Comparison of ENCODE assay signal across 18 cellular contexts in genomic region chr21:41659791-41660560, GRCh38.
DNase-seq lines count a peak whose midpoint lies in the region; ATAC-seq and TF ChIP-seq lines count a peak whose summit lies in the region.
"Had no signal": no experiment of that assay in that cellular context is flagged by ENCODE, and none has a peak within 500 bp of the region (broad histone marks: within the 10 kb centered on the region; RNA-seq: fewer than 3 reads in every experiment).

No MANE protein-coding gene starts in this region.

- H3K36me3 Mint-ChIP-seq in neural progenitor cell, result no peaks in the 10 kb centered on the region
- no peaks in the 10 kb centered on the region for H3K36me3 Mint-ChIP-seq in activated T-cell treated with anti-CD3 and anti-CD28 coated beads, Interleukin-2, amount 50 U/mL, for 72 hours (ENCODE audit: insufficient read depth in 2 of 2)

- intact Hi-C loops in mammary epithelial cell (cut with micrococcal nuclease), result no loop called here

- no peaks in the 10 kb centered on the region for H3F3A ChIP-seq in neural progenitor cell (ENCODE audit: low read depth)

- no peaks in the 10 kb centered on the region for H3K27me3 ChIP-seq in neural progenitor cell
- no peaks in the 10 kb centered on the region for H3K27me3 ChIP-seq in mammary epithelial cell (ENCODE audit: insufficient read depth, low read length)

- no peak overlapping the region for H2AFZ ChIP-seq in neural progenitor cell (replicated peaks)
- H2AFZ ChIP-seq in mammary epithelial cell (ENCODE audit: low read depth, low read length), result no peak overlapping the region

- H3K79me2 ChIP-seq in neural progenitor cell (ENCODE audit: low read depth), result no peaks in the 10 kb centered on the region
- H3K79me2 ChIP-seq in mammary epithelial cell (ENCODE audit: insufficient read depth, low read length), result no peaks in the 10 kb centered on the region

- DNase-seq in AG10803 (ENCODE audit: low read depth) (peak; percentile 32), M059J (ENCODE audit: low read depth) (peak; percentile 98), choroid plexus epithelial cell (ENCODE audit: low read depth) (peak; percentile 25), neural progenitor cell (ENCODE audit: low spot score) (no peak), SW480 (ENCODE audit: low spot score) (no peak), mammary epithelial cell (no peak)
- DNase-seq in activated T-cell treated with anti-CD3 and anti-CD28 coated beads, Interleukin-2, amount 50 U/mL, for 72 hours, result no peak
- DNase-seq in central memory CD4-positive, alpha-beta T cell, result no peak
- DNase-seq: activated CD4-positive, alpha-beta T cell treated with anti-CD3 and anti-CD28 coated beads, Interleukin-2, amount 50 U/mL, for 4 hours; activated naive CD4-positive, alpha-beta T cell treated with anti-CD3 and anti-CD28 coated beads for 36 hours; GOT3; heart left ventricle; KG1; mesenchymal stem cell; NCI-H2029; retina had no signal

- H3K27ac ChIP-seq in neural progenitor cell (no peak overlapping the region), mammary epithelial cell (ENCODE audit: insufficient read depth, low read depth, low read length) (no peak overlapping the region)
- H3K27ac ChIP-seq: heart left ventricle had no signal

- no peak overlapping the region for H3K4me3 ChIP-seq in AG10803 (ENCODE audit: low read length)
- no peak overlapping the region for H3K4me3 ChIP-seq in choroid plexus epithelial cell (ENCODE audit: low read depth, low read length)
- H3K4me3 ChIP-seq in neural progenitor cell, result no peak overlapping the region
- H3K4me3 ChIP-seq in mammary epithelial cell (replicated peaks in 1 of 3; ENCODE audit: insufficient read depth in 1 of 3, low read depth in 2 of 3, low read length in 3 of 3), result no peak overlapping the region
- H3K4me3 ChIP-seq: heart left ventricle had no signal

- H3K4me3 Mint-ChIP-seq in neural progenitor cell, result no peak overlapping the region
- H3K4me3 Mint-ChIP-seq in activated T-cell treated with anti-CD3 and anti-CD28 coated beads, Interleukin-2, amount 50 U/mL, for 72 hours, result no peak overlapping the region
- H3K4me3 Mint-ChIP-seq: activated naive CD4-positive, alpha-beta T cell treated with anti-CD3 and anti-CD28 coated beads for 36 hours; B cell; T-helper 1 cell treated with Interleukin-12 subunit alpha and Interleukin-12 subunit beta and Interleukin-4 antibody, amounts not matched to agents 30 μg/mL and 1 μg/mL, for 36 hours had no signal

- H3K9me3 Mint-ChIP-seq in neural progenitor cell, result peaks cover 2% of the 10 kb centered on the region
- H3K9me3 Mint-ChIP-seq in activated T-cell treated with anti-CD3 and anti-CD28 coated beads, Interleukin-2, amount 50 U/mL, for 72 hours, result no peaks in the 10 kb centered on the region
- H3K9me3 Mint-ChIP-seq: activated naive CD4-positive, alpha-beta T cell treated with anti-CD3 and anti-CD28 coated beads for 36 hours; T-helper 1 cell treated with Interleukin-12 subunit alpha and Interleukin-12 subunit beta and Interleukin-4 antibody, amounts not matched to agents 30 μg/mL and 1 μg/mL, for 36 hours had no signal

- no peaks in the 10 kb centered on the region for H3K4me1 ChIP-seq in neural progenitor cell
- no peaks in the 10 kb centered on the region for H3K4me1 ChIP-seq in mammary epithelial cell (ENCODE audit: insufficient read depth, low read length)

- no peak overlapping the region for H3K4me2 ChIP-seq in neural progenitor cell
- no peak overlapping the region for H3K4me2 ChIP-seq in mammary epithelial cell (ENCODE audit: insufficient read depth, low read depth, low read length)

- H3K36me3 ChIP-seq in neural progenitor cell, result no peaks in the 10 kb centered on the region
- H3K36me3 ChIP-seq in mammary epithelial cell (ENCODE audit: insufficient read depth, low read length), result no peaks in the 10 kb centered on the region
- H3K36me3 ChIP-seq: heart left ventricle had no signal

- BruUV-seq in mammary epithelial cell (replicated peaks; lab: Mats Ljungman, UMichigan), result no TSS peak

- in situ Hi-C loops in mammary epithelial cell (cut with MboI; ENCODE audit: low sequenced_read_pairs in 2 of 2), result no loop called here

- H3K27ac Mint-ChIP-seq in neural progenitor cell, result peak overlapping the region; percentile 85
- H3K27ac Mint-ChIP-seq in activated T-cell treated with anti-CD3 and anti-CD28 coated beads, Interleukin-2, amount 50 U/mL, for 72 hours, result no peak overlapping the region
- H3K27ac Mint-ChIP-seq: activated naive CD4-positive, alpha-beta T cell treated with anti-CD3 and anti-CD28 coated beads for 36 hours; B cell; T-helper 1 cell treated with Interleukin-12 subunit alpha and Interleukin-12 subunit beta and Interleukin-4 antibody, amounts not matched to agents 30 μg/mL and 1 μg/mL, for 36 hours had no signal

- H4K20me1 ChIP-seq in neural progenitor cell (ENCODE audit: low read depth), result no peaks in the 10 kb centered on the region
- no peaks in the 10 kb centered on the region for H4K20me1 ChIP-seq in mammary epithelial cell (ENCODE audit: insufficient read depth, low read length)

- WGBS in mammary epithelial cell (ENCODE audit: low coverage, missing lambda C conversion rate), result 68% methylated on average over 15 of the region's 16 CpGs

- peaks cover 58% of the 10 kb centered on the region for H3K4me1 Mint-ChIP-seq in neural progenitor cell
- no peaks in the 10 kb centered on the region for H3K4me1 Mint-ChIP-seq in activated T-cell treated with anti-CD3 and anti-CD28 coated beads, Interleukin-2, amount 50 U/mL, for 72 hours (ENCODE audit: low read depth)
- H3K4me1 Mint-ChIP-seq: B cell had no signal

- H3K9ac ChIP-seq in neural progenitor cell (no peak overlapping the region), mammary epithelial cell (ENCODE audit: insufficient read depth, low read length) (no peak overlapping the region)

- ATAC-seq in activated T-cell treated with anti-CD3 and anti-CD28 coated beads, Interleukin-2, amount 50 U/mL, for 72 hours (replicated peaks in 1 of 2), result no peak

- dilution Hi-C loops in mammary epithelial cell (cut with HindIII; ENCODE audit: low sequenced_read_pairs), result no loop called here

- TF ChIP-seq CTCF in AG10803 (conservative IDR thresholded peaks at IDR 0.05; ENCODE audit: low read length) (no peak), choroid plexus epithelial cell (conservative IDR thresholded peaks at IDR 0.05; ENCODE audit: low read depth, low read length) (peak; percentile 31), neural progenitor cell (IDR thresholded peaks at IDR 0.05) (no peak), mammary epithelial cell (conservative IDR thresholded peaks at IDR 0.05 in 1 of 2, IDR thresholded peaks at IDR 0.05 in 1 of 2; ENCODE audit: extremely low read depth in 1 of 2, insufficient read depth in 1 of 2, low read depth in 1 of 2, low read length in 2 of 2) (no peak)

- CTCF ChIA-PET in mammary epithelial cell (lab: Charles Lee; ENCODE audit: low non-redundant PET), result no interaction called here

- H3K9me3 ChIP-seq in neural progenitor cell (ENCODE audit: low read depth) (no peaks in the 10 kb centered on the region), mammary epithelial cell (replicated peaks; ENCODE audit: insufficient read depth, low read length) (no peaks in the 10 kb centered on the region)
- H3K9me3 ChIP-seq: heart left ventricle had no signal

- H3K27me3 Mint-ChIP-seq in neural progenitor cell (ENCODE audit: insufficient read depth, low read depth), result peaks cover 13% of the 10 kb centered on the region
- no peaks in the 10 kb centered on the region for H3K27me3 Mint-ChIP-seq in activated T-cell treated with anti-CD3 and anti-CD28 coated beads, Interleukin-2, amount 50 U/mL, for 72 hours (ENCODE audit: low read depth)

Comparison
In these comparisons a context has a peak if more than half of its experiments do, and no peak if none do; other contexts are left out.
1. DNase-seq: peak in AG10803 (single experiment), M059J (single experiment) and choroid plexus epithelial cell (single experiment); none in neural progenitor cell (single experiment), activated T-cell treated with anti-CD3 and anti-CD28 coated beads, Interleukin-2, amount 50 U/mL, for 72 hours (0 of 2), central memory CD4-positive, alpha-beta T cell (single experiment), SW480 (single experiment) and mammary epithelial cell (single experiment).